Comparison of ENCODE assay signal across 9 cellular contexts in the genomic region with DNA sequence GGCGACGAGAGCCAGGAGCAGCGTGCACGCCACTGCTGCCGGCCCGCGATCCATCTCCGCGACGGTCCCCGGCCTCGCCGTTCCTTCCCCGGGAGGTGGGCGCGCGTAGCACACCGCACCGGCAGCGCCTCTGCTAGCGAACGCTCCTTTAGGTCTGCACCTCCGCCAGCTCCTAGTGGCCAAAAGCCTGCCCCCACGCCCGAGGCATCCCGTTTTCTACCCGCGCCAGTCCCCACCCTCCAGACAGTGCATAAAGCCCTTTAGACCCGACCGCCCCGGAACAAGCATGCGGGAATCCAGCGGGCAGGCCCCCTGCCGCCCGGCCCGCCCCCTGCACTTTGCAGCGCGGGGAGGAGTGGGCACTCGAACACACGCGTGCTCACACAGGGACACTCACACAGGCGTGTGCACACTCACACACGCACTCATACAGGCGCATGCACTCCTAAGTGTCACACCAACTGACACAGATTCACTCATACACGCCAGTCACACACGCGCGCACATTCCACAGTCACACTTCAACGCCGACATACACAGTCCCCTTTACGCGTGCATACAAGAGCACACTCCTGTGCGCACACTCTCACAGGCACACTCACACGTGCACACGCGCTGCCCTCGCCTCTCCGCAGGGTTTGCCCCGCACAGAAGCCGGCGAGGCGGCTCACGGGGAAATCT. TPM values are rescaled to one million over a fixed set of nuclear protein-coding genes. Genes with fewer than 3 reads are reported as not detected.
A peak's percentile ranks its signal among the peaks of the same experiment; 100 is the strongest.
DNase-seq lines count a peak whose midpoint lies in the region; ATAC-seq, FAIRE-seq and TF ChIP-seq lines count a peak whose summit lies in the region.
"Had no signal": no experiment of that assay in that cellular context is flagged by ENCODE, and none has a peak within 500 bp of the region (broad histone marks: within the 10 kb centered on the region; RNA-seq: fewer than 3 reads in every experiment).

A gene (minus strand): TSS at position 189 of the 681 bp plus-strand sequence. CDS start 135 bp downstream, at position 54.

- POLR2A ChIA-PET in GM12878 (lab: Charles Lee): no interaction called here

- H3K9ac ChIP-seq in NT2/D1 (ENCODE audit: insufficient read length, low read depth): peak within 1 kb of the TSS; percentile 72
- H3K9ac ChIP-seq in GM12878 (ENCODE audit: control insufficient read depth, insufficient read depth, low read length): no peak within 1 kb of the TSS
- peak within 1 kb of the TSS in 1 of 3 donors; percentile 50 for H3K9ac ChIP-seq in skeletal muscle tissue (ENCODE audit: low read depth in 1 of 3, low read length in 3 of 3)

- H3K79me2 ChIP-seq in GM12878 (ENCODE audit: control insufficient read depth, insufficient read depth, low read length): no peaks in the 10 kb centered on the region

- H3K4me1 ChIP-seq in NT2/D1 (ENCODE audit: insufficient read depth, insufficient read length) (peaks cover 6% of the 10 kb centered on the region), GM12878 (ENCODE audit: control insufficient read depth, insufficient read depth, low read length) (peaks cover 11% of the 10 kb centered on the region), skeletal muscle tissue (ENCODE audit: control insufficient read depth in 3 of 3, insufficient read depth in 3 of 3, low read length in 3 of 3) (peaks cover 29 to 42% (median 32%) of the 10 kb centered on the region in 3 donors)

- peak within 1 kb of the TSS; percentile 13 for H2AFZ ChIP-seq in GM12878 (ENCODE audit: control insufficient read depth, low read depth, low read length)

- H3K27ac ChIP-seq in GM12878 (ENCODE audit: control insufficient read depth, insufficient read depth): no peak within 1 kb of the TSS
- H3K27ac ChIP-seq in skeletal muscle tissue (ENCODE audit: low read depth, low read length): no peak within 1 kb of the TSS

- RAD21 ChIA-PET in GM12878 (lab: Charles Lee; ENCODE audit: unreplicated experiment): no interaction called here

- CTCF ChIA-PET in GM12878 (lab: Yijun Ruan, JAX): no interaction called here

- TF ChIP-seq CTCF in GM12878 (IDR thresholded peaks at IDR 0.05 in 2 of 3, conservative IDR thresholded peaks at IDR 0.05 in 1 of 3; ENCODE audit: control insufficient read depth in 2 of 3, extremely low read depth in 1 of 3, insufficient read depth in 1 of 3, low read depth in 3 of 3, low read length in 3 of 3): no peak

- H3K27ac Mint-ChIP-seq in immature natural killer cell: peak within 1 kb of the TSS in 3 of 6 donors; percentile 14 to 79 (median 26)

- TF ChIP-seq EP300 in GM12878 (IDR thresholded peaks at IDR 0.05; ENCODE audit: borderline replicate concordance in 1 of 2, control insufficient read depth in 1 of 2, low read depth in 2 of 2, low read length in 2 of 2): no peak

- H3K4me3 ChIP-seq in NT2/D1 (ENCODE audit: insufficient read length, low read depth) (peak within 1 kb of the TSS; percentile 78), GM12878 (peak within 1 kb of the TSS; percentile 44), skeletal muscle tissue (ENCODE audit: low read length in 3 of 3) (peak within 1 kb of the TSS; percentile 72 to 77 (median 75))

- peak within 1 kb of the TSS; percentile 70 for H3K4me2 ChIP-seq in GM12878 (ENCODE audit: control insufficient read depth, insufficient read depth)

- peaks cover 0 to 4% (median 0%) of the 10 kb centered on the region in 3 donors for H3K36me3 Mint-ChIP-seq in immature natural killer cell

- 2% methylated on average over 63 of the region's 63 CpGs for WGBS in GM12878 (ENCODE audit: insufficient coverage, insufficient replicate concordance, low lambda C conversion rate, missing lambda C conversion rate)

- intact Hi-C loops in GM12878 (cut with micrococcal nuclease; ENCODE audit: unreplicated experiment): no loop called here

- no peaks in the 10 kb centered on the region for H3K9me3 ChIP-seq in NT2/D1 (ENCODE audit: insufficient read depth, low read length)
- H3K9me3 ChIP-seq in GM12878 (replicated peaks; ENCODE audit: control insufficient read depth, insufficient read depth, low read length): no peaks in the 10 kb centered on the region
- peaks cover 0 to 2% (median 0%) of the 10 kb centered on the region in 3 donors for H3K9me3 ChIP-seq in skeletal muscle tissue (ENCODE audit: control insufficient read depth in 3 of 3, low read length in 3 of 3)

- H3K27me3 Mint-ChIP-seq in immature natural killer cell (ENCODE audit: low read depth in 3 of 3): peaks cover 5 to 37% (median 19%) of the 10 kb centered on the region in 3 donors

- in situ Hi-C loops in Caki2 (cut with HindIII; ENCODE audit: low pct_unique_long_range_greater_than_20kb, low sequenced_read_pairs) (no loop called here), GM12878 (cut with MboI) (no loop called here)

- H3K9me3 Mint-ChIP-seq in immature natural killer cell: peaks cover 0 to 6% (median 0%) of the 10 kb centered on the region in 6 donors

- peak within 1 kb of the TSS; percentile 84 to 96 (median 94) for H3K4me3 Mint-ChIP-seq in immature natural killer cell

- no peaks in the 10 kb centered on the region for H3K36me3 ChIP-seq in NT2/D1 (ENCODE audit: insufficient read depth, insufficient read length, low read length)
- H3K36me3 ChIP-seq in GM12878 (ENCODE audit: control insufficient read depth in 2 of 2, insufficient read depth in 2 of 2, low read length in 1 of 2): no peaks in the 10 kb centered on the region
- no peaks in the 10 kb centered on the region for H3K36me3 ChIP-seq in skeletal muscle tissue (ENCODE audit: control insufficient read depth in 3 of 3, insufficient read depth in 3 of 3, low read length in 3 of 3)

- ATAC-seq in GM12878 (peak; percentile 6; the same call in 2 of the 3 replicates), HG03108 (IDR thresholded peaks at IDR 0.05; ENCODE audit: unreplicated experiment) (no peak), HG03342 (IDR thresholded peaks at IDR 0.05; ENCODE audit: unreplicated experiment) (no peak)

- TF ChIP-seq POLR2A in GM12878 (IDR thresholded peaks at IDR 0.05; ENCODE audit: low read depth, low read length): no peak

- no peak for FAIRE-seq in GM12878 (lab: Jason Lieb, UNC)
- no peak for FAIRE-seq in GM19239 (lab: Jason Lieb, UNC)
- FAIRE-seq: islet of Langerhans had no signal

- H3K4me1 Mint-ChIP-seq in immature natural killer cell: peaks cover 33 to 35% of the 10 kb centered on the region in 2 donors

- BruUV-seq in GM12878 (replicated peaks; lab: Mats Ljungman, UMichigan): no TSS peak

- no peaks in the 10 kb centered on the region for H4K20me1 ChIP-seq in GM12878 (ENCODE audit: control insufficient read depth, insufficient read depth)

- H3K27me3 ChIP-seq in NT2/D1 (ENCODE audit: insufficient read depth, insufficient read length) (peaks cover 56% of the 10 kb centered on the region), GM12878 (replicated peaks in 1 of 2; ENCODE audit: control insufficient read depth in 2 of 2, insufficient read depth in 2 of 2, low read length in 1 of 2) (peaks cover 19 to 24% of the 10 kb centered on the region in 2 experiments), skeletal muscle tissue (ENCODE audit: control insufficient read depth in 3 of 3, insufficient read depth in 3 of 3, low read length in 3 of 3) (peaks cover 33 to 46% (median 40%) of the 10 kb centered on the region in 3 donors)

- DNase-seq in Caki2 (ENCODE audit: low read depth) (peak; percentile 26), NT2/D1 (ENCODE audit: low read depth, low spot score) (no peak), GM12878 (ENCODE audit: low read depth, low spot score) (no peak), immature natural killer cell (peak in 2 of 3 donors; percentile 25 to 35), GM19239 (ENCODE audit: insufficient read length, low spot score) (no peak)

- no peak for TF ChIP-seq RAD21 in GM12878 (IDR thresholded peaks at IDR 0.05; ENCODE audit: insufficient read depth, low read depth, low read length)

- SMC1A ChIA-PET in GM12878 (lab: Charles Lee; ENCODE audit: uncharacterized antibody, unreplicated experiment): no interaction called here

TF ChIP-seq in GM12878, 131 proteins besides CTCF, POLR2A, EP300 and RAD21 (continues in another document):
- no peak for TF ChIP-seq ESRRA (IDR thresholded peaks at IDR 0.05; ENCODE audit: low read length)
- TF ChIP-seq BHLHE40 (IDR thresholded peaks at IDR 0.05; ENCODE audit: borderline replicate concordance in 1 of 2, low read depth in 2 of 2, low read length in 1 of 2): peak in 1 of 2 experiments; percentile 27; a peak in 1 of 4 replicates
- TF ChIP-seq RAD51 (IDR thresholded peaks at IDR 0.05): no peak
- no peak for TF ChIP-seq RBBP5 (conservative IDR thresholded peaks at IDR 0.05)

RNA-seq across cellular contexts. Expression of the gene that starts here (rescaled TPM):
- total RNA-seq in Caki2 (2014; rRNA removed; shearing (Covaris generic); ENCODE audit: low replicate concordance): not detected in 2 replicates
- 0.02 and 0.84 TPM in 2 replicates for total RNA-seq in GM12878 (2013; cell fraction: nucleolus; rRNA removed)
- 0.06 TPM in 1 of 2 replicates, not detected in the other for total RNA-seq in GM12878 (2014; rRNA removed)
- total RNA-seq in GM12878 (2014; rRNA removed; fragmentation: Illumina TruSeq; extraction: Trizol): not detected in 2 replicates
- total RNA-seq in GM12878 (2021): 0.05 and 0.15 TPM in 2 replicates
- 0.01 TPM for polyA plus RNA-seq in GM12878 (2011; ENCODE audit: low read depth)
- polyA plus RNA-seq in GM12878 (2011; rRNA removed): 0.13 and 0.19 TPM in 2 replicates
- polyA plus RNA-seq in GM12878 (2011; cell fraction: cytosol; rRNA removed): 0.45 and 0.52 TPM in 2 replicates
- polyA plus RNA-seq in GM12878 (2011; cell fraction: nucleus; rRNA removed): 0.34 and 0.84 TPM in 2 replicates
- polyA plus RNA-seq in GM12878 (2012): 0.01 TPM in 1 of 2 replicates, not detected in the other
- polyA plus RNA-seq in GM12878 (2014; fragmentation: Illumina TruSeq; extraction: Trizol): 0.01 TPM in 1 of 2 replicates, not detected in the other
- not detected for polyA plus RNA-seq in GM12878 (2014; fragmentation: Nextera tagmentation; extraction: Ambion mirVana)
- 0.04 TPM in 1 of 2 replicates, not detected in the other for polyA plus RNA-seq in GM12878 (2014; rRNA removed)
- polyA plus RNA-seq in GM12878 (2016; fragmentation: Nextera tagmentation; extraction: Ambion mirVana): not detected
- 0.29 and 1.2 TPM in 2 replicates for polyA minus RNA-seq in GM12878 (2011; rRNA and poly(A)+ RNA removed)
- polyA minus RNA-seq in GM12878 (2011; cell fraction: cytosol; rRNA and poly(A)+ RNA removed): not detected in 2 replicates
- 0.57 and 0.97 TPM in 2 replicates for polyA minus RNA-seq in GM12878 (2011; cell fraction: nucleus; rRNA and poly(A)+ RNA removed)
- polyA plus RNA-seq in immature natural killer cell: not detected
- total RNA-seq in skeletal muscle tissue: under 0.01 TPM

Comparison
In these comparisons a context has a peak if more than half of its experiments do, and no peak if none do; other contexts are left out.
1. Peak in DNase-seq in Caki2; RNA of the gene not detected or under 1 TPM.
2. Peak in DNase-seq in immature natural killer cell; RNA of the gene not detected or under 1 TPM.